ENCODE assay signal across 1 cellular context in genomic region chr12:57693659-57694458, GRCh38.
TF ChIP-seq lines count a peak whose summit lies in the region.

Gene OS9, plus strand, starts transcription at chr12:57694132. Its CDS starts 30 bp downstream, at chr12:57694162.

TF ChIP-seq in GM12878, 131 proteins besides CTCF, POLR2A, EP300 and RAD21 (continued from another document and continues in another):
- TF ChIP-seq ELK1 (IDR thresholded peaks at IDR 0.05; ENCODE audit: low read depth, low read length) (peak; percentile 39; the same call in 1 of the 2 replicates), ZNF24 (IDR thresholded peaks at IDR 0.05) (no peak), RFX5 (IDR thresholded peaks at IDR 0.05; ENCODE audit: low read depth, low read length) (peak; percentile 88), RELB (IDR thresholded peaks at IDR 0.05; ENCODE audit: low read depth) (peak; percentile 95), ZNF687 (IDR thresholded peaks at IDR 0.05) (no peak), IKZF1 (conservative IDR thresholded peaks at IDR 0.05) (peak; percentile 61), MTA3 (IDR thresholded peaks at IDR 0.05; ENCODE audit: borderline replicate concordance, low read length) (no peak), MTA2 (IDR thresholded peaks at IDR 0.05; ENCODE audit: low read depth) (no peak), JUNB (IDR thresholded peaks at IDR 0.05) (no peak), ZBTB33 (IDR thresholded peaks at IDR 0.05) (no peak), ZBED1 (IDR thresholded peaks at IDR 0.05; ENCODE audit: borderline replicate concordance) (no peak), NBN (IDR thresholded peaks at IDR 0.05) (peak; percentile 81; the same call in 1 of the 2 replicates), KLF5 (IDR thresholded peaks at IDR 0.05; ENCODE audit: partially characterized antibody) (peak; percentile 41), RCOR1 (conservative IDR thresholded peaks at IDR 0.05; ENCODE audit: low read depth, low read length) (peak; percentile 62; the same call in 1 of the 2 replicates), ZBTB40 (IDR thresholded peaks at IDR 0.05; ENCODE audit: borderline replicate concordance) (peak; percentile 62; the same call in 1 of the 2 replicates), PAX8 (IDR thresholded peaks at IDR 0.05) (no peak), NFYA (IDR thresholded peaks at IDR 0.05; ENCODE audit: borderline replicate concordance, low read depth, low read length) (peak; percentile 26; the same call in 1 of the 2 replicates), TAF1 (IDR thresholded peaks at IDR 0.05; ENCODE audit: borderline replicate concordance, low read depth, low read length) (peak; percentile 85), NKRF (conservative IDR thresholded peaks at IDR 0.05) (peak; percentile 76), SRF (IDR thresholded peaks at IDR 0.05; ENCODE audit: low read depth in 2 of 2, low read length in 2 of 2) (no peak), NFXL1 (IDR thresholded peaks at IDR 0.05; ENCODE audit: borderline replicate concordance) (no peak), ZBTB4 (CRISPR knock-in tag; IDR thresholded peaks at IDR 0.05) (no peak), SIN3A (IDR thresholded peaks at IDR 0.05; ENCODE audit: low read depth, low read length) (peak; percentile 86), HDAC2 (IDR thresholded peaks at IDR 0.05) (no peak), TCF12 (IDR thresholded peaks at IDR 0.05; ENCODE audit: low read depth, low read length) (0 out of 2 replicates have a peak, but pooled peaks have one; percentile 48), SKIL (IDR thresholded peaks at IDR 0.05; ENCODE audit: low read depth, poor library complexity, severe bottlenecking) (peak; percentile 41), HDAC6 (IDR thresholded peaks at IDR 0.05; ENCODE audit: unreplicated experiment) (no peak), TCF3 (IDR thresholded peaks at IDR 0.05; ENCODE audit: borderline replicate concordance, insufficient read depth, low read depth, low read length) (peak; percentile 48; the same call in 1 of the 2 replicates), BRCA1 (IDR thresholded peaks at IDR 0.05; ENCODE audit: low read depth, low read length) (no peak), SP1 (IDR thresholded peaks at IDR 0.05; ENCODE audit: low read depth, low read length) (peak; percentile 97), YBX1 (IDR thresholded peaks at IDR 0.05) (no peak), BACH1 (IDR thresholded peaks at IDR 0.05; ENCODE audit: borderline replicate concordance) (peak; percentile 43; the same call in 1 of the 2 replicates), CHD2 (IDR thresholded peaks at IDR 0.05; ENCODE audit: borderline replicate concordance, low read depth, low read length) (peak; percentile 92), BMI1 (IDR thresholded peaks at IDR 0.05; ENCODE audit: borderline replicate concordance) (no peak), GATAD2B (conservative IDR thresholded peaks at IDR 0.05; ENCODE audit: low read depth) (0 out of 2 replicates have a peak, but pooled peaks have one; percentile 24), ESRRA (IDR thresholded peaks at IDR 0.05; ENCODE audit: low read length) (no peak)
